1 cellular context compared by ENCODE assay signal in genomic region chr13:38998739-38999138, GRCh38.
A peak's percentile ranks its signal among the peaks of the same experiment; 100 is the strongest.
TF ChIP-seq lines count a peak whose summit lies in the region.

No MANE protein-coding gene starts in this region.

TF ChIP-seq in K562, 482 proteins besides CTCF, POLR2A, EP300 and RAD21 (continues in another document):
- TF ChIP-seq CLOCK (CRISPR knock-in tag; IDR thresholded peaks at IDR 0.05; ENCODE audit: borderline replicate concordance), result no peak
- TF ChIP-seq ZNF561 (CRISPR knock-in tag; conservative IDR thresholded peaks at IDR 0.05), result no peak
- no peak for TF ChIP-seq ZFP1 (CRISPR knock-in tag; IDR thresholded peaks at IDR 0.05)
- peak; percentile 87 for TF ChIP-seq MTA2 (IDR thresholded peaks at IDR 0.05; ENCODE audit: low read depth)
- no peak for TF ChIP-seq ZNF174 (CRISPR knock-in tag; IDR thresholded peaks at IDR 0.05)
- peak; percentile 97 for TF ChIP-seq TCF3 (CRISPR knock-in tag; IDR thresholded peaks at IDR 0.05)
- no peak for TF ChIP-seq CGGBP1 (CRISPR knock-in tag; IDR thresholded peaks at IDR 0.05)
- TF ChIP-seq ZC3H11A (IDR thresholded peaks at IDR 0.05; ENCODE audit: low read depth, low read length), result no peak
- no peak for TF ChIP-seq ZNF780A (CRISPR knock-in tag; IDR thresholded peaks at IDR 0.05)
- no peak for TF ChIP-seq BRF1 (IDR thresholded peaks at IDR 0.05; ENCODE audit: borderline replicate concordance, extremely low read depth, insufficient read length)
- TF ChIP-seq ZNF232 (CRISPR knock-in tag; IDR thresholded peaks at IDR 0.05), result no peak
- TF ChIP-seq ZNF79 (CRISPR knock-in tag; IDR thresholded peaks at IDR 0.05; ENCODE audit: low read depth), result no peak
- no peak for TF ChIP-seq ARID3A (IDR thresholded peaks at IDR 0.05; ENCODE audit: borderline replicate concordance, low read depth, low read length)
- TF ChIP-seq THRA (IDR thresholded peaks at IDR 0.05), result no peak
- TF ChIP-seq ZBED1 (IDR thresholded peaks at IDR 0.05), result no peak
- peak; percentile 95 for TF ChIP-seq ARID1B (IDR thresholded peaks at IDR 0.05)
- no peak for TF ChIP-seq AFF4 (CRISPR knock-in tag; IDR thresholded peaks at IDR 0.05)
- no peak for TF ChIP-seq ZC3H8 (IDR thresholded peaks at IDR 0.05)
- TF ChIP-seq THAP12 (CRISPR knock-in tag; IDR thresholded peaks at IDR 0.05), result no peak
- peak; percentile 93 for TF ChIP-seq SMAD4 (CRISPR knock-in tag; conservative IDR thresholded peaks at IDR 0.05)
- no peak for TF ChIP-seq MED1 (CRISPR knock-in tag; IDR thresholded peaks at IDR 0.05; ENCODE audit: borderline replicate concordance)
- TF ChIP-seq PYGO2 (tag; IDR thresholded peaks at IDR 0.05), result no peak
- no peak for TF ChIP-seq BRD4 (IDR thresholded peaks at IDR 0.05)
- TF ChIP-seq FOXM1 (IDR thresholded peaks at IDR 0.05; ENCODE audit: low read depth), result peak; percentile 82
- TF ChIP-seq FOXM1 (CRISPR knock-in tag; IDR thresholded peaks at IDR 0.05; ENCODE audit: low read depth), result no peak
- TF ChIP-seq ZNF785 (CRISPR knock-in tag; IDR thresholded peaks at IDR 0.05), result no peak
- no peak for TF ChIP-seq ZNF41 (CRISPR knock-in tag; conservative IDR thresholded peaks at IDR 0.05)
- no peak for TF ChIP-seq ETV1 (tag; conservative IDR thresholded peaks at IDR 0.05; ENCODE audit: low read depth)
- TF ChIP-seq MECOM (CRISPR knock-in tag; IDR thresholded peaks at IDR 0.05), result no peak
- TF ChIP-seq GABPB2 (CRISPR knock-in tag; conservative IDR thresholded peaks at IDR 0.05), result no peak
- no peak for TF ChIP-seq ZNF449 (CRISPR knock-in tag; IDR thresholded peaks at IDR 0.05)
- peak; percentile 49; the same call in 1 of the 2 replicates for TF ChIP-seq MYC (IDR thresholded peaks at IDR 0.05; ENCODE audit: low read depth, low read length)
- TF ChIP-seq MYC (CRISPR knock-in tag; IDR thresholded peaks at IDR 0.05; ENCODE audit: borderline replicate concordance, low read depth), result no peak
- TF ChIP-seq ZNF764 (CRISPR knock-in tag; IDR thresholded peaks at IDR 0.05; ENCODE audit: low read depth), result no peak
- no peak for TF ChIP-seq USF1 (CRISPR knock-in tag; IDR thresholded peaks at IDR 0.05)
- no peak for TF ChIP-seq SNIP1 (IDR thresholded peaks at IDR 0.05; ENCODE audit: low read depth)
- TF ChIP-seq ZNF175 (CRISPR knock-in tag; IDR thresholded peaks at IDR 0.05; ENCODE audit: low read depth), result peak; percentile 51; the same call in 1 of the 2 replicates
- TF ChIP-seq EWSR1 (IDR thresholded peaks at IDR 0.05; ENCODE audit: borderline replicate concordance, low read depth, partially characterized antibody), result no peak
- TF ChIP-seq TBL1XR1 (IDR thresholded peaks at IDR 0.05; ENCODE audit: low read length in 2 of 2), result peak in 1 of 2 experiments; percentile 57; a peak in 2 of 4 replicates
- TF ChIP-seq ZKSCAN1 (IDR thresholded peaks at IDR 0.05; ENCODE audit: low read depth, low read length), result 0 out of 2 replicates have a peak, but pooled peaks have one; percentile 14
- TF ChIP-seq NRF1 (conservative IDR thresholded peaks at IDR 0.05 in 1 of 2, IDR thresholded peaks at IDR 0.05 in 1 of 2), result peak; percentile 53 to 58
- no peak for TF ChIP-seq NFATC3 (IDR thresholded peaks at IDR 0.05)
- peak; percentile 27; the same call in 1 of the 2 replicates for TF ChIP-seq ZBTB7A (IDR thresholded peaks at IDR 0.05; ENCODE audit: borderline replicate concordance, control insufficient read depth, low read depth, low read length)
- TF ChIP-seq ESRRB (CRISPR knock-in tag; IDR thresholded peaks at IDR 0.05; ENCODE audit: borderline replicate concordance), result no peak
- TF ChIP-seq RHOXF2B (CRISPR knock-in tag; conservative IDR thresholded peaks at IDR 0.05), result no peak
- TF ChIP-seq TAL1 (IDR thresholded peaks at IDR 0.05), result peak; percentile 91
- no peak for TF ChIP-seq NR2F6 (CRISPR knock-in tag; IDR thresholded peaks at IDR 0.05)
- TF ChIP-seq ZNF589 (CRISPR knock-in tag; IDR thresholded peaks at IDR 0.05; ENCODE audit: low read depth), result 0 out of 2 replicates have a peak, but pooled peaks have one; percentile 49
- peak; percentile 71; the same call in 1 of the 2 replicates for TF ChIP-seq SMARCC2 (IDR thresholded peaks at IDR 0.05; ENCODE audit: low read depth)
- TF ChIP-seq NCOA1 (IDR thresholded peaks at IDR 0.05; ENCODE audit: low read depth), result peak; percentile 45; the same call in 1 of the 2 replicates
- TF ChIP-seq ARID4B (CRISPR knock-in tag; IDR thresholded peaks at IDR 0.05), result no peak
